ENCODE assay signal across 14 cellular contexts in genomic region chr3:151580592-151580991, GRCh38.
DNase-seq lines count a peak whose midpoint lies in the region; ATAC-seq and TF ChIP-seq lines count a peak whose summit lies in the region.
"Had no signal": no experiment of that assay in that cellular context is flagged by ENCODE, and none has a peak within 500 bp of the region (broad histone marks: within the 10 kb centered on the region; RNA-seq: fewer than 3 reads in every experiment).

No MANE protein-coding gene starts in this region.

- peaks cover 2% of the 10 kb centered on the region for H3K36me3 Mint-ChIP-seq in mesothelial cell of epicardium
- no peaks in the 10 kb centered on the region for H3K36me3 Mint-ChIP-seq in activated CD4-positive, alpha-beta T cell treated with anti-CD3 and anti-CD28 coated beads, Interleukin-2, amount 10 ng/mL, durations not matched to agents 7 days and 5 days (ENCODE audit: low read depth)
- H3K36me3 Mint-ChIP-seq: activated naive CD8-positive, alpha-beta T cell; T-cell had no signal

- no peak for ATAC-seq in HG02852 (IDR thresholded peaks at IDR 0.05; ENCODE audit: unreplicated experiment)
- ATAC-seq: T-cell had no signal

- H3K4me3 ChIP-seq in KMS-11 (IDR thresholded peaks at IDR 0.05; ENCODE audit: insufficient read depth, low read depth, low read length) = peak overlapping the region; percentile 63
- no peak overlapping the region for H3K4me3 ChIP-seq in cardiac fibroblast (replicated peaks in 1 of 2; ENCODE audit: low read depth in 2 of 2, low read length in 2 of 2)
- H3K4me3 ChIP-seq in effector memory CD4-positive, alpha-beta T cell (ENCODE audit: insufficient read depth, low read depth, low read length, poor library complexity, severe bottlenecking) = no peak overlapping the region
- H3K4me3 ChIP-seq: left ventricle myocardium inferior had no signal

- peak overlapping the region; percentile 88 for H3K27ac Mint-ChIP-seq in mesothelial cell of epicardium
- H3K27ac Mint-ChIP-seq in activated CD4-positive, alpha-beta T cell treated with anti-CD3 and anti-CD28 coated beads, Interleukin-2, amount 10 ng/mL, durations not matched to agents 7 days and 5 days = no peak overlapping the region
- H3K27ac Mint-ChIP-seq: activated naive CD8-positive, alpha-beta T cell; IgD-negative memory B cell; T-cell had no signal

- H2AFZ ChIP-seq in KMS-11 (ENCODE audit: low read depth) = no peak overlapping the region

- peak; percentile 58 for DNase-seq in AG20443 (ENCODE audit: low spot score)
- DNase-seq in cardiac fibroblast (ENCODE audit: low read depth in 2 of 2) = peak; percentile 88
- no peak for DNase-seq in mesothelial cell of epicardium (ENCODE audit: low spot score in 2 of 2, unreplicated experiment in 2 of 2)
- DNase-seq in effector memory CD4-positive, alpha-beta T cell = no peak
- no peak for DNase-seq in activated CD4-positive, alpha-beta T cell treated with anti-CD3 and anti-CD28 coated beads, Interleukin-2, amount 10 ng/mL, durations not matched to agents 7 days and 5 days
- no peak for DNase-seq in stimulated activated naive CD4-positive, alpha-beta T cell treated with Interleukin-2 at 50 U/mL for 16 hours (lab: John Stamatoyannopoulos, UW)
- DNase-seq: activated CD8-positive, alpha-beta memory T cell treated with anti-CD3 and anti-CD28 coated beads for 24 hours; NCI-H69; T-cell had no signal

- H3K27me3 ChIP-seq in KMS-11 (ENCODE audit: insufficient read depth, low read depth) = no peaks in the 10 kb centered on the region
- H3K27me3 ChIP-seq in effector memory CD4-positive, alpha-beta T cell (replicated peaks; ENCODE audit: control insufficient read depth, insufficient read depth, low read length, poor library complexity, severe bottlenecking) = peaks cover 3% of the 10 kb centered on the region

- CTCF ChIA-PET in activated CD4-positive, alpha-beta T cell treated with anti-CD3 and anti-CD28 coated beads, Interleukin-2, amount 10 ng/mL, durations not matched to agents 7 days and 5 days (lab: Charles Lee) = interaction anchor here (0.6 kb wide), 1 partner anchor 253 kb away, joined by 3 read pairs; no protein-coding TSS in a partner anchor

- no peaks in the 10 kb centered on the region for H3K9me3 ChIP-seq in effector memory CD4-positive, alpha-beta T cell (ENCODE audit: control insufficient read depth, low read length)

- TF ChIP-seq CTCF in KMS-11 (conservative IDR thresholded peaks at IDR 0.05; ENCODE audit: low read depth, low read length) = no peak
- TF ChIP-seq CTCF in cardiac fibroblast (IDR thresholded peaks at IDR 0.05; ENCODE audit: low read depth, low read length) = no peak
- no peak for TF ChIP-seq CTCF in mesothelial cell of epicardium (IDR thresholded peaks at IDR 0.05; ENCODE audit: unreplicated experiment)

- peak overlapping the region; percentile 34; the same call in 1 of the 2 replicates for H3K27ac ChIP-seq in KMS-11
- no peak overlapping the region for H3K27ac ChIP-seq in effector memory CD4-positive, alpha-beta T cell (ENCODE audit: insufficient read depth, low read length, poor library complexity, severe bottlenecking)
- H3K27ac ChIP-seq: left ventricle myocardium inferior had no signal

- H3K79me2 ChIP-seq in KMS-11 (ENCODE audit: insufficient read depth, low read depth) = no peaks in the 10 kb centered on the region

- peaks cover 53% of the 10 kb centered on the region for H3K4me1 ChIP-seq in KMS-11 (ENCODE audit: low read depth, poor library complexity, severe bottlenecking)
- no peaks in the 10 kb centered on the region for H3K4me1 ChIP-seq in effector memory CD4-positive, alpha-beta T cell (ENCODE audit: control insufficient read depth, insufficient read depth, low read length, poor library complexity, severe bottlenecking)
- H3K4me1 ChIP-seq: left ventricle myocardium inferior had no signal

- H3K9ac ChIP-seq in KMS-11 = no peak overlapping the region; the same call in 1 of the 2 replicates

- H3K4me3 Mint-ChIP-seq in mesothelial cell of epicardium = no peak overlapping the region
- H3K4me3 Mint-ChIP-seq in activated CD4-positive, alpha-beta T cell treated with anti-CD3 and anti-CD28 coated beads, Interleukin-2, amount 10 ng/mL, durations not matched to agents 7 days and 5 days = no peak overlapping the region
- H3K4me3 Mint-ChIP-seq: activated naive CD8-positive, alpha-beta T cell; IgD-negative memory B cell; T-cell had no signal

- POLR2A ChIA-PET in activated CD4-positive, alpha-beta T cell treated with anti-CD3 and anti-CD28 coated beads, Interleukin-2, amount 10 ng/mL, durations not matched to agents 7 days and 5 days (lab: Charles Lee) = no interaction called here

- no peaks in the 10 kb centered on the region for H3K27me3 Mint-ChIP-seq in mesothelial cell of epicardium (ENCODE audit: low read depth)
- peaks cover 5% of the 10 kb centered on the region for H3K27me3 Mint-ChIP-seq in activated CD4-positive, alpha-beta T cell treated with anti-CD3 and anti-CD28 coated beads, Interleukin-2, amount 10 ng/mL, durations not matched to agents 7 days and 5 days

- no peaks in the 10 kb centered on the region for H3K36me3 ChIP-seq in KMS-11 (ENCODE audit: insufficient read depth)
- no peaks in the 10 kb centered on the region for H3K36me3 ChIP-seq in effector memory CD4-positive, alpha-beta T cell (ENCODE audit: control insufficient read depth, insufficient read depth, low read length)
- H3K36me3 ChIP-seq: left ventricle myocardium inferior had no signal

- H4K20me1 ChIP-seq in KMS-11 (ENCODE audit: insufficient read depth) = no peaks in the 10 kb centered on the region

- H3K4me2 ChIP-seq in KMS-11 = peak overlapping the region; percentile 64

- H3K9me3 Mint-ChIP-seq in mesothelial cell of epicardium = peaks cover 14% of the 10 kb centered on the region
- peaks cover 2% of the 10 kb centered on the region for H3K9me3 Mint-ChIP-seq in activated CD4-positive, alpha-beta T cell treated with anti-CD3 and anti-CD28 coated beads, Interleukin-2, amount 10 ng/mL, durations not matched to agents 7 days and 5 days

- H3K4me1 Mint-ChIP-seq in mesothelial cell of epicardium = peaks cover 27% of the 10 kb centered on the region
- no peaks in the 10 kb centered on the region for H3K4me1 Mint-ChIP-seq in activated CD4-positive, alpha-beta T cell treated with anti-CD3 and anti-CD28 coated beads, Interleukin-2, amount 10 ng/mL, durations not matched to agents 7 days and 5 days
- H3K4me1 Mint-ChIP-seq: IgD-negative memory B cell, T-cell had no signal

Comparison
In these comparisons a context has a peak if more than half of its experiments do, and no peak if none do; other contexts are left out.
1. DNase-seq: peak in AG20443 (single experiment) and cardiac fibroblast (2 of 2); none in mesothelial cell of epicardium (0 of 2), effector memory CD4-positive, alpha-beta T cell (0 of 3), activated CD4-positive, alpha-beta T cell treated with anti-CD3 and anti-CD28 coated beads, Interleukin-2, amount 10 ng/mL, durations not matched to agents 7 days and 5 days (single experiment) and stimulated activated naive CD4-positive, alpha-beta T cell treated with Interleukin-2 at 50 U/mL for 16 hours (single experiment).